ENCODE assay signal across 10 cellular contexts in genomic region chr13:112859817-112860190, GRCh38.
DNase-seq lines count a peak whose midpoint lies in the region; ATAC-seq and TF ChIP-seq lines count a peak whose summit lies in the region.
"Had no signal": no experiment of that assay in that cellular context is flagged by ENCODE, and none has a peak within 500 bp of the region (broad histone marks: within the 10 kb centered on the region; RNA-seq: fewer than 3 reads in every experiment).

No MANE protein-coding gene starts in this region.

- no peaks in the 10 kb centered on the region for H3F3A ChIP-seq in smooth muscle cell (ENCODE audit: low read depth)

- H3K27me3 Mint-ChIP-seq in natural killer cell treated with Interleukin-12 subunit alpha and Interleukin-12 subunit beta and Interleukin-15 and Interleukin-18, amount 100 ng/mL, for 72 hours: no peaks in the 10 kb centered on the region
- no peaks in the 10 kb centered on the region for H3K27me3 Mint-ChIP-seq in natural killer cell (ENCODE audit: low read depth in 2 of 2)

- H3K4me1 Mint-ChIP-seq in natural killer cell treated with Interleukin-12 subunit alpha and Interleukin-12 subunit beta and Interleukin-15 and Interleukin-18, amount 100 ng/mL, for 72 hours (ENCODE audit: low read depth in 2 of 2): no peaks in the 10 kb centered on the region
- no peaks in the 10 kb centered on the region for H3K4me1 Mint-ChIP-seq in natural killer cell

- intact Hi-C loops in natural killer cell (cut with micrococcal nuclease): no loop called here

- no peaks in the 10 kb centered on the region for H3K4me1 ChIP-seq in smooth muscle cell (ENCODE audit: low read depth)

- no peak overlapping the region for H2AFZ ChIP-seq in smooth muscle cell (ENCODE audit: low read depth)

- TF ChIP-seq CTCF in natural killer cell (IDR thresholded peaks at IDR 0.05) (no peak), fibroblast of the aortic adventitia (IDR thresholded peaks at IDR 0.05; ENCODE audit: insufficient read depth, low read length) (no peak), smooth muscle cell (IDR thresholded peaks at IDR 0.05; ENCODE audit: borderline replicate concordance, insufficient read depth, poor library complexity, severe bottlenecking) (no peak)

- H3K4me3 Mint-ChIP-seq in natural killer cell treated with Interleukin-12 subunit alpha and Interleukin-12 subunit beta and Interleukin-15 and Interleukin-18, amount 100 ng/mL, for 72 hours: no peak overlapping the region
- no peak overlapping the region for H3K4me3 Mint-ChIP-seq in natural killer cell

- H3K36me3 ChIP-seq in smooth muscle cell (ENCODE audit: low read depth): peaks cover 5% of the 10 kb centered on the region

- H3K27me3 ChIP-seq in smooth muscle cell (ENCODE audit: low read depth): no peaks in the 10 kb centered on the region

- 87% methylated on average over 7 of the region's 7 CpGs for WGBS in smooth muscle cell (ENCODE audit: low lambda C conversion rate)

- H3K9me3 ChIP-seq in smooth muscle cell (replicated peaks; ENCODE audit: low read depth): no peaks in the 10 kb centered on the region

- no peak overlapping the region for H3K9ac ChIP-seq in smooth muscle cell (ENCODE audit: low read depth)

- DNase-seq in natural killer cell treated with Interleukin-12 subunit alpha and Interleukin-12 subunit beta and Interleukin-15 and Interleukin-18, amount 100 ng/mL, for 72 hours (ENCODE audit: low spot score): peak; percentile 29
- DNase-seq in natural killer cell (no peak), HT1080 (ENCODE audit: low read depth) (peak; percentile 50), fibroblast of the aortic adventitia (ENCODE audit: low read depth) (peak; percentile 62), smooth muscle cell (lab: John Stamatoyannopoulos, UW; ENCODE audit: unreplicated experiment) (no peak), T-helper 9 cell (no peak), activated gamma-delta T cell treated with Interleukin-2 at 50 U/mL for 16 hours (no peak), MV-4-11 (lab: John Stamatoyannopoulos, UW) (no peak)
- DNase-seq: NCI-H187 treated with DMSO at 0.1 percent for 48 hours; stimulated activated CD4-positive, alpha-beta T cell treated with anti-CD3 and anti-CD28 coated beads, Interleukin-12 subunit alpha, Interleukin-12 subunit beta, amount 100 ng/mL, for 4 hours had no signal

- H3K36me3 Mint-ChIP-seq in natural killer cell treated with Interleukin-12 subunit alpha and Interleukin-12 subunit beta and Interleukin-15 and Interleukin-18, amount 100 ng/mL, for 72 hours: no peaks in the 10 kb centered on the region
- no peaks in the 10 kb centered on the region for H3K36me3 Mint-ChIP-seq in natural killer cell

- no peak overlapping the region for H3K27ac ChIP-seq in smooth muscle cell (ENCODE audit: low read depth)

- no peak overlapping the region for H3K27ac Mint-ChIP-seq in natural killer cell treated with Interleukin-12 subunit alpha and Interleukin-12 subunit beta and Interleukin-15 and Interleukin-18, amount 100 ng/mL, for 72 hours
- no peak overlapping the region for H3K27ac Mint-ChIP-seq in natural killer cell

- H4K20me1 ChIP-seq in smooth muscle cell (ENCODE audit: low read depth): no peaks in the 10 kb centered on the region

- H3K4me3 ChIP-seq in fibroblast of the aortic adventitia (ENCODE audit: low read depth, low read length): no peak overlapping the region
- H3K4me3 ChIP-seq in smooth muscle cell: no peak overlapping the region

- H3K4me2 ChIP-seq in smooth muscle cell: no peak overlapping the region

- H3K9me3 Mint-ChIP-seq in natural killer cell treated with Interleukin-12 subunit alpha and Interleukin-12 subunit beta and Interleukin-15 and Interleukin-18, amount 100 ng/mL, for 72 hours: no peaks in the 10 kb centered on the region
- no peaks in the 10 kb centered on the region for H3K9me3 Mint-ChIP-seq in natural killer cell

- peak in 1 of 2 donors; percentile 13 for ATAC-seq in natural killer cell treated with Interleukin-12 subunit alpha and Interleukin-12 subunit beta and Interleukin-15 and Interleukin-18, amount 100 ng/mL, for 72 hours
- no peak for ATAC-seq in natural killer cell

- H3K79me2 ChIP-seq in smooth muscle cell (ENCODE audit: low read depth): no peaks in the 10 kb centered on the region

Comparison
In these comparisons a context has a peak if more than half of its experiments do, and no peak if none do; other contexts are left out.
1. DNase-seq: peak in natural killer cell treated with Interleukin-12 subunit alpha and Interleukin-12 subunit beta and Interleukin-15 and Interleukin-18, amount 100 ng/mL, for 72 hours (single experiment), HT1080 (single experiment) and fibroblast of the aortic adventitia (single experiment); none in natural killer cell (single experiment), smooth muscle cell (single experiment), T-helper 9 cell (single experiment), activated gamma-delta T cell treated with Interleukin-2 at 50 U/mL for 16 hours (single experiment) and MV-4-11 (single experiment).